Comparison of ENCODE assay signal across 12 cellular contexts in the genomic region with DNA sequence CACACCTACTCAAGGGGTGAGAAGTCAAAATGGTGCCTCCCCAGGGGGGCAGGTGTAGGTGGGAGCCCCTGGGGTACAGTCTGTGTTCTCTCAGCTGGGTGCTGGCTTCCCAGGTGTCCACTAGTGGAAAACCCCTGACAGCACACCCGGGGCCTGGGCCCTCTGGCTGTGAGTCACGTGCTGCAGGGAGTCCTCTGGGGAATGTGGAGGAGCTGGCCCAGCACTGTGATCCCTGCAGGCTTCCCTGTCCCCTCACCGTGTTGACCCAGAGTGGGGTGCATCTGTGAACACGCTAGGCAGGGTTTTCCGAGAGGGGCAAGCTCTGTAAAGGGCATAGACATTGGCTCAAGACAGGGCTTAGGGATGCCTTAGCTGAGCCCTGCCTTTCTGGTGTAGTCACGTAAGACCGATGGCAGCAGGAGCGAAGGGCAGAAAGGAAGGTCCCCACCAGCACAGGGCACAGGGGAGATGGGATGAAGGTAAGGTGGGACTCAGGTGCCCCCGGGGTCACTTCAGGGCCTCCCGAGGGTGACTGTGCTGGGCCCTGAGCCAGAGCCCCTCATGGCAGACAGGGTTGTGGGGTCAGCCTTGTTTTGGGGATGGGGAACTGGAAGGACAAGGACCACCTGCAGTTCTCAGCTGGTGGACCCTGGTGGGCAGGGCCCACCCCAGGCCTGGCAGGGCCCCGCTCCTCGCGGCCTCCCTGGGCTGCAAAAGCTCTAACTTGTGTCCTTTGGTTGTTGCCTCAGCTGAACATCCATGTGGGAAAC. TPM values are rescaled to one million over a fixed set of nuclear protein-coding genes. Genes with fewer than 3 reads are reported as not detected.
DNase-seq lines count a peak whose midpoint lies in the region; ATAC-seq lines count a peak whose summit lies in the region.
"Had no signal": no experiment of that assay in that cellular context is flagged by ENCODE, and none has a peak within 500 bp of the region (broad histone marks: within the 10 kb centered on the region; RNA-seq: fewer than 3 reads in every experiment).

No MANE protein-coding gene starts in this region.

- peaks cover 29% of the 10 kb centered on the region for H3K4me1 Mint-ChIP-seq in stimulated activated naive CD8-positive, alpha-beta T cell treated with anti-CD3 and anti-CD28 coated beads, Interleukin-15, amount 100 ng/mL, for 72 hours

- no peaks in the 10 kb centered on the region for H3K9me3 Mint-ChIP-seq in stimulated activated naive CD8-positive, alpha-beta T cell treated with anti-CD3 and anti-CD28 coated beads, Interleukin-15, amount 100 ng/mL, for 72 hours

- ATAC-seq in stimulated activated naive CD8-positive, alpha-beta T cell treated with anti-CD3 and anti-CD28 coated beads, Interleukin-15, amount 100 ng/mL, for 72 hours: no peak
- ATAC-seq in stimulated activated naive CD8-positive, alpha-beta T cell treated with anti-CD3 and anti-CD28 coated beads, Interleukin-15, Interleukin-2, amounts not matched to agents 100 U/mL and 50 U/mL, for 24 hours: no peak
- ATAC-seq in right cardiac atrium: no peak

- H3K27ac Mint-ChIP-seq in stimulated activated naive CD8-positive, alpha-beta T cell treated with anti-CD3 and anti-CD28 coated beads, Interleukin-15, amount 100 ng/mL, for 72 hours: peak overlapping the region; percentile 31 to 46

- H3K27me3 Mint-ChIP-seq in stimulated activated naive CD8-positive, alpha-beta T cell treated with anti-CD3 and anti-CD28 coated beads, Interleukin-15, amount 100 ng/mL, for 72 hours: no peaks in the 10 kb centered on the region

- H3K4me3 ChIP-seq in right cardiac atrium (ENCODE audit: low read length): no peak overlapping the region
- H3K4me3 ChIP-seq: thyroid gland had no signal

- 81% methylated on average over 13 of the region's 13 CpGs for WGBS in right cardiac atrium

- H3K27me3 ChIP-seq in right cardiac atrium (ENCODE audit: control insufficient read depth, insufficient read depth): no peaks in the 10 kb centered on the region
- H3K27me3 ChIP-seq: thyroid gland had no signal

- H3K4me3 Mint-ChIP-seq in stimulated activated naive CD8-positive, alpha-beta T cell treated with anti-CD3 and anti-CD28 coated beads, Interleukin-15, amount 100 ng/mL, for 72 hours: no peak overlapping the region

- DNase-seq in stimulated activated naive CD8-positive, alpha-beta T cell treated with anti-CD3 and anti-CD28 coated beads, Interleukin-15, amount 100 ng/mL, for 72 hours: no peak
- DNase-seq in stimulated activated naive CD8-positive, alpha-beta T cell treated with anti-CD3 and anti-CD28 coated beads, Interleukin-15, Interleukin-2, amounts not matched to agents 100 U/mL and 50 U/mL, for 24 hours: no peak
- peak in 1 of 3 donors; percentile 51 for DNase-seq in right cardiac atrium
- no peak for DNase-seq in 8988T
- DNase-seq in DMS53 treated with DMSO at 0.1 percent for 48 hours (lab: John Stamatoyannopoulos, UW; ENCODE audit: unreplicated experiment): no peak
- DNase-seq in NAMALWA (ENCODE audit: low spot score): no peak
- DNase-seq: amniotic stem cell; NCI-H1092 treated with DMSO at 0.1 percent for 48 hours; SK-N-SH; stimulated activated CD4-positive, alpha-beta T cell treated with anti-CD3 and anti-CD28 coated beads, Interleukin-15, amount 100 ng/mL, for 24 hours; thyroid gland had no signal

- intact Hi-C loops in right cardiac atrium (cut with DNase I): no loop called here

- peak overlapping the region; percentile 88 for H3K27ac ChIP-seq in right cardiac atrium (ENCODE audit: low read length)
- H3K27ac ChIP-seq: epithelial cell of prostate had no signal

- H3K4me1 ChIP-seq in right cardiac atrium (ENCODE audit: control insufficient read depth, insufficient read depth, low read length): peaks cover 11% of the 10 kb centered on the region

- H3K9me3 ChIP-seq in right cardiac atrium (ENCODE audit: control insufficient read depth, low read length): no peaks in the 10 kb centered on the region
- H3K9me3 ChIP-seq: SK-N-SH, thyroid gland had no signal

RNA-seq across cellular contexts. Expression of gene DERL3, which starts 14.1 kb away (rescaled TPM):
- 10 to 100 TPM in 2 of 4 donors, 1 to 10 TPM in 2; 6.1 to 11.6 (median 9.2) TPM for total RNA-seq in right cardiac atrium
- 5.0 TPM for polyA plus RNA-seq in right cardiac atrium
- polyA plus RNA-seq: SK-N-SH had no signal

RNA-seq across cellular contexts. Expression of gene SLC2A11, which starts 33.0 kb away (rescaled TPM):
- 10 to 100 TPM; 12.0 to 27.2 (median 21.0) TPM for total RNA-seq in right cardiac atrium
- polyA plus RNA-seq in right cardiac atrium: 23.4 TPM

RNA-seq across cellular contexts. Expression of gene SMARCB1, which starts 37.9 kb away (rescaled TPM):
- total RNA-seq in right cardiac atrium: 10 to 100 TPM; 48.8 to 55.9 (median 49.4) TPM
- polyA plus RNA-seq in right cardiac atrium: 41.1 TPM

RNA-seq across cellular contexts. Expression of gene MMP11, which starts 52.0 kb away (rescaled TPM):
- total RNA-seq in right cardiac atrium: 10 to 100 TPM in 2 of 4 donors, 1 to 10 TPM in 2; 2.8 to 15.4 (median 11.5) TPM
- 5.9 TPM for polyA plus RNA-seq in right cardiac atrium

RNA-seq across cellular contexts. Expression of gene CHCHD10, which starts 56.9 kb away (rescaled TPM):
- 1,000 to 10,000 TPM in 3 of 4 donors, 100 to 1,000 TPM in 1; 993 to 1,434 (median 1,175) TPM for total RNA-seq in right cardiac atrium
- polyA plus RNA-seq in right cardiac atrium: 1,153 TPM
